ENCODE assay signal across 11 cellular contexts in the genomic region with DNA sequence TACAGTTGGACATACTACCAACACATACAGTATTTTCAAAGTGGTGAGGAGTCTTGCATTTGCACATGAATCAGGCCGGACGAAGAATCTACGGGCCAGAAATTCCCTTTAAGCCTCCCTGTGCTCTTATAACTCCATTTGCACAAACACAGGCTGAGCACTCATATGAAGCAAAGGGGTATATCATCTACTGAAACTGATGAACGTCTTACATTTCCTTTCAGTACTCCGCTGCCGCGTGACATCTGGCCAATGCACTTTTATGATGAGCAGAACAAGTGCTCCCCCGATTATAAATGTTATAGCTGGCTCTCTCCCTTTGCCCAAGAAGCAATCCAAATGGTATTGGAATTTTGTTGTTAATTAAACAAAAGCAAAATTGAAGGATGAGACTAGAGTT.
DNase-seq lines count a peak whose midpoint lies in the region; ATAC-seq, FAIRE-seq and TF ChIP-seq lines count a peak whose summit lies in the region.
"Had no signal": no experiment of that assay in that cellular context is flagged by ENCODE, and none has a peak within 500 bp of the region (broad histone marks: within the 10 kb centered on the region; RNA-seq: fewer than 3 reads in every experiment).

No MANE protein-coding gene starts in this region.

- H3K79me2 ChIP-seq in osteoblast (ENCODE audit: insufficient read depth, low read length), result peaks cover 33% of the 10 kb centered on the region

- peak overlapping the region; percentile 89 for H3K27ac Mint-ChIP-seq in activated CD4-positive, alpha-beta T cell treated with anti-CD3 and anti-CD28 coated beads for 36 hours
- peak overlapping the region; percentile 97 for H3K27ac Mint-ChIP-seq in activated T-helper 1 cell treated with anti-CD3 and anti-CD28 coated beads, Interleukin-12 subunit alpha, Interleukin-12 subunit beta, Interleukin-2, Interleukin-4 antibody, amounts not matched to agents 30 ng/mL and 10 ng/mL and 1 ng/mL, durations not matched to agents 14 hours and 24 hours and 36 hours
- H3K27ac Mint-ChIP-seq in stimulated activated naive CD8-positive, alpha-beta T cell treated with anti-CD3 and anti-CD28 coated beads, Interleukin-15, amount 100 ng/mL, for 72 hours, result peak overlapping the region in 1 of 2 donors; percentile 75
- H3K27ac Mint-ChIP-seq in glutamatergic neuron (ENCODE audit: unreplicated experiment), result no peak overlapping the region

- no peak for FAIRE-seq in kidney (lab: Jason Lieb, UNC)

- H3K9me3 Mint-ChIP-seq in activated CD4-positive, alpha-beta T cell treated with anti-CD3 and anti-CD28 coated beads for 36 hours (ENCODE audit: low read depth), result no peaks in the 10 kb centered on the region
- H3K9me3 Mint-ChIP-seq in activated T-helper 1 cell treated with anti-CD3 and anti-CD28 coated beads, Interleukin-12 subunit alpha, Interleukin-12 subunit beta, Interleukin-2, Interleukin-4 antibody, amounts not matched to agents 30 ng/mL and 10 ng/mL and 1 ng/mL, durations not matched to agents 14 hours and 24 hours and 36 hours, result no peaks in the 10 kb centered on the region
- H3K9me3 Mint-ChIP-seq in stimulated activated naive CD8-positive, alpha-beta T cell treated with anti-CD3 and anti-CD28 coated beads, Interleukin-15, amount 100 ng/mL, for 72 hours, result no peaks in the 10 kb centered on the region
- peaks cover 4% of the 10 kb centered on the region for H3K9me3 Mint-ChIP-seq in glutamatergic neuron (ENCODE audit: unreplicated experiment)

- peaks cover 5% of the 10 kb centered on the region for H3K36me3 Mint-ChIP-seq in activated CD4-positive, alpha-beta T cell treated with anti-CD3 and anti-CD28 coated beads for 36 hours (ENCODE audit: low read depth)
- H3K36me3 Mint-ChIP-seq in activated T-helper 1 cell treated with anti-CD3 and anti-CD28 coated beads, Interleukin-12 subunit alpha, Interleukin-12 subunit beta, Interleukin-2, Interleukin-4 antibody, amounts not matched to agents 30 ng/mL and 10 ng/mL and 1 ng/mL, durations not matched to agents 14 hours and 24 hours and 36 hours (ENCODE audit: low read depth), result peaks cover 15% of the 10 kb centered on the region
- H3K36me3 Mint-ChIP-seq in glutamatergic neuron (ENCODE audit: unreplicated experiment), result no peaks in the 10 kb centered on the region

- no peak overlapping the region for H3K9ac ChIP-seq in kidney (ENCODE audit: low read length in 2 of 2)

- no peaks in the 10 kb centered on the region for H3K27me3 Mint-ChIP-seq in activated CD4-positive, alpha-beta T cell treated with anti-CD3 and anti-CD28 coated beads for 36 hours
- H3K27me3 Mint-ChIP-seq in activated T-helper 1 cell treated with anti-CD3 and anti-CD28 coated beads, Interleukin-12 subunit alpha, Interleukin-12 subunit beta, Interleukin-2, Interleukin-4 antibody, amounts not matched to agents 30 ng/mL and 10 ng/mL and 1 ng/mL, durations not matched to agents 14 hours and 24 hours and 36 hours (ENCODE audit: insufficient read depth), result no peaks in the 10 kb centered on the region
- no peaks in the 10 kb centered on the region for H3K27me3 Mint-ChIP-seq in stimulated activated naive CD8-positive, alpha-beta T cell treated with anti-CD3 and anti-CD28 coated beads, Interleukin-15, amount 100 ng/mL, for 72 hours
- H3K27me3 Mint-ChIP-seq in glutamatergic neuron (ENCODE audit: unreplicated experiment), result peaks cover 2% of the 10 kb centered on the region

- peak overlapping the region; percentile 76 for H3K4me3 Mint-ChIP-seq in activated CD4-positive, alpha-beta T cell treated with anti-CD3 and anti-CD28 coated beads for 36 hours
- H3K4me3 Mint-ChIP-seq in activated T-helper 1 cell treated with anti-CD3 and anti-CD28 coated beads, Interleukin-12 subunit alpha, Interleukin-12 subunit beta, Interleukin-2, Interleukin-4 antibody, amounts not matched to agents 30 ng/mL and 10 ng/mL and 1 ng/mL, durations not matched to agents 14 hours and 24 hours and 36 hours, result peak overlapping the region; percentile 91
- H3K4me3 Mint-ChIP-seq in stimulated activated naive CD8-positive, alpha-beta T cell treated with anti-CD3 and anti-CD28 coated beads, Interleukin-15, amount 100 ng/mL, for 72 hours, result peak overlapping the region; percentile 80 to 87
- H3K4me3 Mint-ChIP-seq in glutamatergic neuron (ENCODE audit: unreplicated experiment), result no peak overlapping the region

- POLR2A ChIA-PET in activated CD4-positive, alpha-beta T cell treated with anti-CD3 and anti-CD28 coated beads for 36 hours (lab: Charles Lee), result interaction anchor here (0.6 to 1.5 kb wide), 4 partner anchors 8 to 313 kb away, joined by 4 to 8 read pairs (median 4); no protein-coding TSS in a partner anchor

- ATAC-seq in activated CD4-positive, alpha-beta T cell treated with anti-CD3 and anti-CD28 coated beads for 36 hours, result peak; percentile 30
- ATAC-seq in stimulated activated naive CD8-positive, alpha-beta T cell treated with anti-CD3 and anti-CD28 coated beads, Interleukin-15, amount 100 ng/mL, for 72 hours, result peak; percentile 22
- ATAC-seq: left lobe of liver had no signal

- H3K4me3 ChIP-seq in kidney (ENCODE audit: low read length in 2 of 2) (peak overlapping the region; percentile 44 to 66), osteoblast (ENCODE audit: insufficient read depth, low read length) (no peak overlapping the region)

- H3K9me3 ChIP-seq in kidney (ENCODE audit: control insufficient read depth in 1 of 2, low read length in 2 of 2) (no peaks in the 10 kb centered on the region), osteoblast (ENCODE audit: low read depth, low read length) (no peaks in the 10 kb centered on the region)

- intact Hi-C loops in activated CD4-positive, alpha-beta T cell treated with anti-CD3 and anti-CD28 coated beads for 36 hours (cut with DNase I, micrococcal nuclease), result loop anchor here (5.0 to 10.0 kb wide), 4 partner anchors 208 to 1246 kb away; no protein-coding TSS in a partner anchor
- intact Hi-C loops in activated T-helper 1 cell treated with anti-CD3 and anti-CD28 coated beads, Interleukin-12 subunit alpha, Interleukin-12 subunit beta, Interleukin-2, Interleukin-4 antibody, amounts not matched to agents 30 ng/mL and 10 ng/mL and 1 ng/mL, durations not matched to agents 14 hours and 24 hours and 36 hours (cut with micrococcal nuclease), result loop anchor here (5.0 kb wide), 1 partner anchor 593 kb away; no protein-coding TSS in a partner anchor
- intact Hi-C loops in kidney (cut with DNase I), result loop anchor here (10.0 kb wide), 1 partner anchor 326 kb away; no protein-coding TSS in a partner anchor

- TF ChIP-seq CTCF in kidney (IDR thresholded peaks at IDR 0.05; ENCODE audit: borderline replicate concordance, extremely low read depth, insufficient read depth) (no peak), glutamatergic neuron (IDR thresholded peaks at IDR 0.05; ENCODE audit: partially characterized antibody, unreplicated experiment) (no peak), osteoblast (IDR thresholded peaks at IDR 0.05; ENCODE audit: extremely low read depth, low read depth, low read length) (no peak)

- DNase-seq in activated CD4-positive, alpha-beta T cell treated with anti-CD3 and anti-CD28 coated beads for 36 hours, result peak; percentile 71
- DNase-seq in activated CD4-positive, alpha-beta T cell treated with anti-CD3 and anti-CD28 coated beads for 1 hour, result no peak
- DNase-seq in activated T-helper 1 cell treated with anti-CD3 and anti-CD28 coated beads, Interleukin-12 subunit alpha, Interleukin-12 subunit beta, Interleukin-2, Interleukin-4 antibody, amounts not matched to agents 30 ng/mL and 10 ng/mL and 1 ng/mL, durations not matched to agents 14 hours and 24 hours and 36 hours (ENCODE audit: low spot score), result no peak
- peak; percentile 37 for DNase-seq in kidney
- DNase-seq in stimulated activated naive CD8-positive, alpha-beta T cell treated with anti-CD3 and anti-CD28 coated beads, Interleukin-15, amount 100 ng/mL, for 72 hours, result peak in 1 of 2 donors; percentile 51
- DNase-seq in glutamatergic neuron, result no peak
- DNase-seq in middle frontal gyrus (ENCODE audit: extremely low spot score, low spot score), result no peak
- DNase-seq in osteoblast (ENCODE audit: insufficient read length, low spot score, missing footprints), result no peak
- DNase-seq: DND-41, NCI-H1436 treated with DMSO at 0.1 percent for 48 hours had no signal

- H3K27me3 ChIP-seq in osteoblast (ENCODE audit: insufficient read depth, low read length), result peaks cover 20% of the 10 kb centered on the region

- no peak overlapping the region for H3K4me2 ChIP-seq in osteoblast (ENCODE audit: insufficient read depth, low read length)

- H3K27ac ChIP-seq in kidney (ENCODE audit: low read depth in 2 of 2, low read length in 2 of 2) (peak overlapping the region in 1 of 2 donors; percentile 48), osteoblast (ENCODE audit: low read depth, low read length) (no peak overlapping the region)

- H4K20me1 ChIP-seq in osteoblast (ENCODE audit: insufficient read depth, low read length), result no peaks in the 10 kb centered on the region

- no peaks in the 10 kb centered on the region for H3K36me3 ChIP-seq in kidney (ENCODE audit: control insufficient read depth in 1 of 2, insufficient read depth in 2 of 2, low read length in 2 of 2)
- no peaks in the 10 kb centered on the region for H3K36me3 ChIP-seq in osteoblast (ENCODE audit: insufficient read depth, low read length)

- H3K4me1 ChIP-seq in kidney (ENCODE audit: control insufficient read depth in 1 of 2, insufficient read depth in 1 of 2, low read depth in 1 of 2, low read length in 2 of 2) (no peaks in the 10 kb centered on the region), osteoblast (ENCODE audit: insufficient read depth, low read length) (peaks cover 2% of the 10 kb centered on the region)

- peaks cover 64% of the 10 kb centered on the region for H3K4me1 Mint-ChIP-seq in activated CD4-positive, alpha-beta T cell treated with anti-CD3 and anti-CD28 coated beads for 36 hours
- H3K4me1 Mint-ChIP-seq in activated T-helper 1 cell treated with anti-CD3 and anti-CD28 coated beads, Interleukin-12 subunit alpha, Interleukin-12 subunit beta, Interleukin-2, Interleukin-4 antibody, amounts not matched to agents 30 ng/mL and 10 ng/mL and 1 ng/mL, durations not matched to agents 14 hours and 24 hours and 36 hours (ENCODE audit: low read depth), result peaks cover 74% of the 10 kb centered on the region
- peaks cover 73% of the 10 kb centered on the region for H3K4me1 Mint-ChIP-seq in stimulated activated naive CD8-positive, alpha-beta T cell treated with anti-CD3 and anti-CD28 coated beads, Interleukin-15, amount 100 ng/mL, for 72 hours
- peaks cover 7% of the 10 kb centered on the region for H3K4me1 Mint-ChIP-seq in glutamatergic neuron (ENCODE audit: low read depth, unreplicated experiment)

- CTCF ChIA-PET in activated CD4-positive, alpha-beta T cell treated with anti-CD3 and anti-CD28 coated beads for 36 hours (lab: Charles Lee), result interaction anchor here (1.0 to 6.4 kb wide), 8 partner anchors 9 to 343 kb away, joined by 3 to 114 read pairs (median 4); no protein-coding TSS in a partner anchor

- no peak overlapping the region for H2AFZ ChIP-seq in osteoblast (ENCODE audit: low read length)

Comparison
In these comparisons a context has a peak if more than half of its experiments do, and no peak if none do; other contexts are left out.
1. DNase-seq: peak in activated CD4-positive, alpha-beta T cell treated with anti-CD3 and anti-CD28 coated beads for 36 hours (single experiment) and kidney (single experiment); none in activated CD4-positive, alpha-beta T cell treated with anti-CD3 and anti-CD28 coated beads for 1 hour (single experiment), activated T-helper 1 cell treated with anti-CD3 and anti-CD28 coated beads, Interleukin-12 subunit alpha, Interleukin-12 subunit beta, Interleukin-2, Interleukin-4 antibody, amounts not matched to agents 30 ng/mL and 10 ng/mL and 1 ng/mL, durations not matched to agents 14 hours and 24 hours and 36 hours (single experiment), glutamatergic neuron (single experiment), middle frontal gyrus (single experiment) and osteoblast (single experiment).